8 cellular contexts compared by ENCODE assay signal in the genomic region with DNA sequence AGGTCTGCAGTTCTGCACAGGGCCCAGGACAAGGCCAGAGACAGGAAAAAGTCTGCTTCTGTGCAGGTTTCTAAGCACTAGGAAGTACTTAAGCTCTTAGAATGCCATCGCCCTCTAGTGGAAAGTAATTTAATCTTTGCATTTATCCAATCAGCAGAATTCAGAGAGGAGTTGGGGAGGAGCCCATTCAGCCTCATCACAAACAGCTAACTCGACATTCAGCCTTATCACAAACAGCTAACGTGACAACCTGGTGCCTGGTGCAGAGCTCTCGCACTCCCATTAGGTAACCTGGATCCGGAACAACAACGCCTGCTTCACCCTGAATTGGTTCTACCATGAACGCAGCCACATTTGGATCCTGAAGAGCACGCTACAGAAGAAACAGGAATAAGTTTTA. TPM values are rescaled to one million over a fixed set of nuclear protein-coding genes. Genes with fewer than 3 reads are reported as not detected.
DNase-seq lines count a peak whose midpoint lies in the region; ATAC-seq, FAIRE-seq and TF ChIP-seq lines count a peak whose summit lies in the region.

No MANE protein-coding gene starts in this region.

- H3K27me3 ChIP-seq in colonic mucosa (no peaks in the 10 kb centered on the region), lower lobe of right lung (ENCODE audit: low read depth) (no peaks in the 10 kb centered on the region)

- no peaks in the 10 kb centered on the region for H3K9me3 ChIP-seq in SK-N-MC (ENCODE audit: low read depth, low read length)
- no peaks in the 10 kb centered on the region for H3K9me3 ChIP-seq in colonic mucosa
- no peaks in the 10 kb centered on the region for H3K9me3 ChIP-seq in lower lobe of right lung

- in situ Hi-C loops in GM13977 (cut with MboI; ENCODE audit: low pct_unique_long_range_greater_than_20kb, low sequenced_read_pairs, unreplicated experiment): no loop called here

- TF ChIP-seq CTCF in AG10803 (conservative IDR thresholded peaks at IDR 0.05; ENCODE audit: low read length) (peak; percentile 66), GM13977 (IDR thresholded peaks at IDR 0.05; ENCODE audit: extremely low read depth, insufficient read depth, missing control alignments) (peak; percentile 67), colonic mucosa (IDR thresholded peaks at IDR 0.05) (peak; percentile 37), lower lobe of right lung (IDR thresholded peaks at IDR 0.05) (peak; percentile 53)

- H3K36me3 ChIP-seq in SK-N-MC (ENCODE audit: insufficient read depth, low read length) (no peaks in the 10 kb centered on the region), colonic mucosa (peaks cover 3% of the 10 kb centered on the region), lower lobe of right lung (peaks cover 98% of the 10 kb centered on the region)

- peak; percentile 27 for FAIRE-seq in urothelium cell line (lab: Jason Lieb, UNC)

- H3K4me3 ChIP-seq in AG10803 (ENCODE audit: low read length) (no peak overlapping the region), SK-N-MC (no peak overlapping the region), colonic mucosa (no peak overlapping the region), lower lobe of right lung (no peak overlapping the region)

- intact Hi-C loops in colonic mucosa (cut with DNase I) (no loop called here), lower lobe of right lung (cut with DNase I) (no loop called here)

- no peak overlapping the region for H3K9ac ChIP-seq in SK-N-MC (ENCODE audit: insufficient read length)
- no peak overlapping the region for H3K9ac ChIP-seq in colonic mucosa (ENCODE audit: low read depth in 2 of 2, low read length in 2 of 2)

- ATAC-seq in HG02840 (IDR thresholded peaks at IDR 0.05; ENCODE audit: low FRiP score, unreplicated experiment) (peak; percentile 56), lower lobe of right lung (peak; percentile 89 to 92)

- H3K4me1 ChIP-seq in colonic mucosa (no peaks in the 10 kb centered on the region), lower lobe of right lung (peaks cover 4% of the 10 kb centered on the region)

- DNase-seq in AG10803 (ENCODE audit: low read depth): peak; percentile 79
- DNase-seq in GM13977 (ENCODE audit: low spot score): peak; percentile 78
- DNase-seq in NCI-H128 (lab: John Stamatoyannopoulos, UW; ENCODE audit: unreplicated experiment): peak; percentile 37
- DNase-seq in SK-N-MC (ENCODE audit: low read depth, low spot score): peak; percentile 57
- no peak for DNase-seq in colonic mucosa
- no peak for DNase-seq in lower lobe of right lung
- peak; percentile 52 for DNase-seq in urothelium cell line (ENCODE audit: low spot score)

- H3K27ac ChIP-seq in SK-N-MC: no peak overlapping the region
- no peak overlapping the region for H3K27ac ChIP-seq in colonic mucosa
- H3K27ac ChIP-seq in lower lobe of right lung: no peak overlapping the region

RNA-seq across cellular contexts. Expression of a gene that starts 15.2 kb away (rescaled TPM):
- 100 to 1,000 TPM in 1 of 2 donors, 10 to 100 TPM in 1; 65.0 to 113 TPM for total RNA-seq in colonic mucosa
- total RNA-seq in lower lobe of right lung: 54.2 TPM

RNA-seq across cellular contexts. Expression of a gene that starts 46.3 kb away (rescaled TPM):
- total RNA-seq in colonic mucosa: under 1 TPM in 1 of 2 donors, not detected in 1; 0.07 TPM
- total RNA-seq in lower lobe of right lung: not detected

RNA-seq across cellular contexts. Expression of a gene that starts 58.1 kb away (rescaled TPM):
- total RNA-seq in colonic mucosa: 10 to 100 TPM; 12.8 to 24.6 TPM
- 17.8 TPM for total RNA-seq in lower lobe of right lung

Comparison
In these comparisons a context has a peak if more than half of its experiments do, and no peak if none do; other contexts are left out.
1. DNase-seq: peak in AG10803 (single experiment), GM13977 (single experiment), NCI-H128 (single experiment), SK-N-MC (single experiment) and urothelium cell line (single experiment); none in colonic mucosa (single experiment) and lower lobe of right lung (single experiment).
2. Peak in every context shown above with its lines, with median percentiles within 50 percentile points of each other: CTCF ChIP-seq.